In genomic region chr2:172693037-172693436, GRCh38 we compare ENCODE assay signal across 8 cellular contexts. TPM values are rescaled to one million over a fixed set of nuclear protein-coding genes. Genes with fewer than 3 reads are reported as not detected.
DNase-seq lines count a peak whose midpoint lies in the region; ATAC-seq and TF ChIP-seq lines count a peak whose summit lies in the region.

No MANE protein-coding gene starts in this region.

- H3K4me3 Mint-ChIP-seq in CD8-positive, alpha-beta T cell = peak overlapping the region; percentile 63
- peak overlapping the region; percentile 47 for H3K4me3 Mint-ChIP-seq in activated naive CD4-positive, alpha-beta T cell treated with anti-CD3 and anti-CD28 coated beads, Interleukin-2, amount 50 U/mL, for 24 hours
- H3K4me3 Mint-ChIP-seq in CD4-positive, alpha-beta memory T cell = no peak overlapping the region

- H3K4me1 ChIP-seq in CD8-positive, alpha-beta T cell (ENCODE audit: insufficient read depth, low read length) = peaks cover 22% of the 10 kb centered on the region
- peaks cover 4% of the 10 kb centered on the region for H3K4me1 ChIP-seq in CD4-positive, alpha-beta memory T cell (ENCODE audit: insufficient read depth, low read length)
- H3K4me1 ChIP-seq in HAP-1 = no peaks in the 10 kb centered on the region

- no peaks in the 10 kb centered on the region for H3K27me3 ChIP-seq in CD8-positive, alpha-beta T cell (ENCODE audit: insufficient read depth, low read length)
- no peaks in the 10 kb centered on the region for H3K27me3 ChIP-seq in CD4-positive, alpha-beta memory T cell (ENCODE audit: insufficient read depth, low read length)
- H3K27me3 ChIP-seq in HAP-1 (ENCODE audit: low read depth) = no peaks in the 10 kb centered on the region

- H3K9me3 Mint-ChIP-seq in CD8-positive, alpha-beta T cell = peaks cover 6% of the 10 kb centered on the region
- peaks cover 5% of the 10 kb centered on the region for H3K9me3 Mint-ChIP-seq in activated naive CD4-positive, alpha-beta T cell treated with anti-CD3 and anti-CD28 coated beads, Interleukin-2, amount 50 U/mL, for 24 hours
- peaks cover 0 to 13% (median 7%) of the 10 kb centered on the region in 8 donors for H3K9me3 Mint-ChIP-seq in CD4-positive, alpha-beta memory T cell

- no peaks in the 10 kb centered on the region for H3K36me3 ChIP-seq in CD8-positive, alpha-beta T cell (ENCODE audit: insufficient read depth, low read length)
- H3K36me3 ChIP-seq in CD4-positive, alpha-beta memory T cell (ENCODE audit: insufficient read depth, low read length) = no peaks in the 10 kb centered on the region
- H3K36me3 ChIP-seq in HAP-1 (replicated peaks) = no peaks in the 10 kb centered on the region

- peaks cover 31% of the 10 kb centered on the region for H3K4me1 Mint-ChIP-seq in CD8-positive, alpha-beta T cell (ENCODE audit: low read depth)
- H3K4me1 Mint-ChIP-seq in activated naive CD4-positive, alpha-beta T cell treated with anti-CD3 and anti-CD28 coated beads, Interleukin-2, amount 50 U/mL, for 24 hours = peaks cover 64% of the 10 kb centered on the region
- H3K4me1 Mint-ChIP-seq in CD4-positive, alpha-beta memory T cell = peaks cover 10 to 13% (median 11%) of the 10 kb centered on the region in 4 donors

- H3K36me3 Mint-ChIP-seq in CD8-positive, alpha-beta T cell = no peaks in the 10 kb centered on the region
- peaks cover 3% of the 10 kb centered on the region for H3K36me3 Mint-ChIP-seq in activated naive CD4-positive, alpha-beta T cell treated with anti-CD3 and anti-CD28 coated beads, Interleukin-2, amount 50 U/mL, for 24 hours
- peaks cover 0 to 2% of the 10 kb centered on the region in 2 donors for H3K36me3 Mint-ChIP-seq in CD4-positive, alpha-beta memory T cell

- no peak for ATAC-seq in CD8-positive, alpha-beta T cell

- peak overlapping the region; percentile 66 for H3K27ac Mint-ChIP-seq in CD8-positive, alpha-beta T cell
- H3K27ac Mint-ChIP-seq in activated naive CD4-positive, alpha-beta T cell treated with anti-CD3 and anti-CD28 coated beads, Interleukin-2, amount 50 U/mL, for 24 hours = peak overlapping the region; percentile 77
- H3K27ac Mint-ChIP-seq in CD4-positive, alpha-beta memory T cell = peak overlapping the region in 1 of 7 donors; percentile 24

- H3K9me3 ChIP-seq in CD8-positive, alpha-beta T cell (ENCODE audit: low read length) = no peaks in the 10 kb centered on the region
- H3K9me3 ChIP-seq in CD4-positive, alpha-beta memory T cell (ENCODE audit: control insufficient read depth in 1 of 2, low read length in 2 of 2) = no peaks in the 10 kb centered on the region
- H3K9me3 ChIP-seq in HAP-1 = no peaks in the 10 kb centered on the region

- H3K27me3 Mint-ChIP-seq in CD8-positive, alpha-beta T cell (ENCODE audit: low read depth) = peaks cover 2% of the 10 kb centered on the region
- no peaks in the 10 kb centered on the region for H3K27me3 Mint-ChIP-seq in activated naive CD4-positive, alpha-beta T cell treated with anti-CD3 and anti-CD28 coated beads, Interleukin-2, amount 50 U/mL, for 24 hours
- H3K27me3 Mint-ChIP-seq in CD4-positive, alpha-beta memory T cell = peaks cover 18 to 35% of the 10 kb centered on the region in 2 donors

- H3K4me3 ChIP-seq in CD8-positive, alpha-beta T cell (ENCODE audit: low read depth, low read length) = no peak overlapping the region
- no peak overlapping the region for H3K4me3 ChIP-seq in CD4-positive, alpha-beta memory T cell (ENCODE audit: low read length in 2 of 2)
- H3K4me3 ChIP-seq in HAP-1 = no peak overlapping the region

- POLR2A ChIA-PET in CD8-positive, alpha-beta T cell (lab: Charles Lee) = no interaction called here
- POLR2A ChIA-PET in CD4-positive, alpha-beta memory T cell (lab: Charles Lee; ENCODE audit: partially characterized antibody) = no interaction called here

- no peak for DNase-seq in CD8-positive, alpha-beta T cell
- peak; percentile 90 for DNase-seq in LoVo (ENCODE audit: low spot score)
- peak; percentile 81 for DNase-seq in hepatic stellate cell (ENCODE audit: low spot score)
- peak; percentile 14 for DNase-seq in stimulated activated CD8-positive, alpha-beta memory T cell treated with anti-CD3 and anti-CD28 coated beads, Interleukin-4, amount 100 ng/mL, for 24 hours (ENCODE audit: low read depth)
- no peak for DNase-seq in CD4-positive, alpha-beta memory T cell
- no peak for DNase-seq in NCI-H1092 (lab: John Stamatoyannopoulos, UW)
- no peak for DNase-seq in HAP-1 (ENCODE audit: low spot score in 2 of 2)

- intact Hi-C loops in CD8-positive, alpha-beta T cell (cut with DNase I, micrococcal nuclease) = loop anchor here in 1 of 2 experiments (10.0 kb wide), 1 partner anchor 198 kb away; no protein-coding TSS in a partner anchor
- intact Hi-C loops in CD4-positive, alpha-beta memory T cell (cut with micrococcal nuclease) = no loop called here

- in situ Hi-C loops in HAP-1 (cut with MboI; ENCODE audit: low sequenced_read_pairs) = no loop called here

- CTCF ChIA-PET in CD8-positive, alpha-beta T cell (lab: Charles Lee) = interaction anchor here (1.1 to 1.6 kb wide), 4 partner anchors 18 to 231 kb away, joined by 3 to 6 read pairs (median 4); no protein-coding TSS in a partner anchor
- CTCF ChIA-PET in CD4-positive, alpha-beta memory T cell (lab: Charles Lee; ENCODE audit: partially characterized antibody) = no interaction called here

- H3K27ac ChIP-seq in CD8-positive, alpha-beta T cell (ENCODE audit: low read depth, low read length) = peak overlapping the region; percentile 11
- H3K27ac ChIP-seq in CD4-positive, alpha-beta memory T cell (ENCODE audit: low read depth, low read length) = no peak overlapping the region

- no peak for TF ChIP-seq CTCF in CD8-positive, alpha-beta T cell (IDR thresholded peaks at IDR 0.05)

RNA-seq across cellular contexts. Expression of gene RAPGEF4, which starts 42.6 kb away (rescaled TPM):
- total RNA-seq in CD8-positive, alpha-beta T cell = 1 to 10 TPM; 1.1 to 1.4 TPM
- total RNA-seq in CD4-positive, alpha-beta memory T cell = not detected
- polyA plus RNA-seq in CD4-positive, alpha-beta memory T cell = not detected

Comparison
In these comparisons a context has a peak if more than half of its experiments do, and no peak if none do; other contexts are left out.
1. DNase-seq: peak in LoVo (single experiment), hepatic stellate cell (single experiment) and stimulated activated CD8-positive, alpha-beta memory T cell treated with anti-CD3 and anti-CD28 coated beads, Interleukin-4, amount 100 ng/mL, for 24 hours (single experiment); none in CD8-positive, alpha-beta T cell (0 of 7), CD4-positive, alpha-beta memory T cell (0 of 5), NCI-H1092 (single experiment) and HAP-1 (0 of 2).
2. H3K4me3 Mint-ChIP-seq: peak in CD8-positive, alpha-beta T cell (single experiment) and activated naive CD4-positive, alpha-beta T cell treated with anti-CD3 and anti-CD28 coated beads, Interleukin-2, amount 50 U/mL, for 24 hours (single experiment); none in CD4-positive, alpha-beta memory T cell (0 of 8).